ENCODE assay signal across 2 cellular contexts in the genomic region with DNA sequence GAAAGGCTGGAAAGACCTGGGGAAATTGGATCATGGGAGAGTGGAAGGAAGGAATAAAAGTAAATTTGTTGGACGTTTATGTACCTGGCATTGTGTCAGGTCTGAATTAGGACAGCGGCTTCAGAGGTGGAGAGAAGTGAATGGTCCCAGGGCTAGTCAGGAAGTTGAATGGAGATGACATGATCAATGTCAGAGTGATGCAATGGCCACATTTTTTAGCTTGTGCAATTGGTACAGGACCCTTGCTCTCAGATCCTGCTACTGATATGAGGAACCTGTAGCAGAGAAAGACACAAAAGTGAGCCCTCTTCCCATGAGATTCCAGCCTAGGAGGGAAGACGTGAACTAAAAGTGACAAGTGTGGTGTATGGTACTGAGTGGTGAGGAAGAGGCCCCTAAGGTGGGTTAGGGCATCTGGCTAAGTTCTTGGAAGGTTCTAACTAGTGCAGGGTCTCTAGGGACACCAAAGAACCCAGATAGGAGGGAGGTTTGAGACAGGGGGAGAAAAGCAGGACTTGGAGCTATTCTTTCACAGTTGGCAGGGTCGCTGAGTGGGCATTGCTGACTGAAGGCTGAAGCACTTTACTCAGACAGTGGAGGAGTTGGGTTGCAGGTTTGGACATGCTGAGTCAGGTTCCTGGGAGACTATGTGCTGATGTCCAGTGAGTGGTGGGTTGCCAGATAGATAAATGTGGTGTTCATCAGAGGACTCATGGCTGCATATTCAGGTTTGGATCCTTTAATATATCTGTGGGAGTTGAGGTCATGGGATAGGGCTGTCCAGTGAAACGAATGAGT.
TF ChIP-seq lines count a peak whose summit lies in the region.

No MANE protein-coding gene starts in this region.

TF ChIP-seq in A549, 52 proteins besides CTCF, POLR2A, EP300 and RAD21:
- TF ChIP-seq KDM5A (IDR thresholded peaks at IDR 0.05) (no peak), GATA3 (IDR thresholded peaks at IDR 0.05; ENCODE audit: borderline replicate concordance) (no peak), ESRRA (IDR thresholded peaks at IDR 0.05; ENCODE audit: borderline replicate concordance, low read length) (no peak), MAFK (IDR thresholded peaks at IDR 0.05; ENCODE audit: partially characterized antibody) (peak; percentile 3), FOSB (CRISPR knock-in tag; IDR thresholded peaks at IDR 0.05) (no peak)

TF ChIP-seq in K562, 482 proteins besides CTCF, POLR2A, EP300 and RAD21:
- TF ChIP-seq, protein P1, sequence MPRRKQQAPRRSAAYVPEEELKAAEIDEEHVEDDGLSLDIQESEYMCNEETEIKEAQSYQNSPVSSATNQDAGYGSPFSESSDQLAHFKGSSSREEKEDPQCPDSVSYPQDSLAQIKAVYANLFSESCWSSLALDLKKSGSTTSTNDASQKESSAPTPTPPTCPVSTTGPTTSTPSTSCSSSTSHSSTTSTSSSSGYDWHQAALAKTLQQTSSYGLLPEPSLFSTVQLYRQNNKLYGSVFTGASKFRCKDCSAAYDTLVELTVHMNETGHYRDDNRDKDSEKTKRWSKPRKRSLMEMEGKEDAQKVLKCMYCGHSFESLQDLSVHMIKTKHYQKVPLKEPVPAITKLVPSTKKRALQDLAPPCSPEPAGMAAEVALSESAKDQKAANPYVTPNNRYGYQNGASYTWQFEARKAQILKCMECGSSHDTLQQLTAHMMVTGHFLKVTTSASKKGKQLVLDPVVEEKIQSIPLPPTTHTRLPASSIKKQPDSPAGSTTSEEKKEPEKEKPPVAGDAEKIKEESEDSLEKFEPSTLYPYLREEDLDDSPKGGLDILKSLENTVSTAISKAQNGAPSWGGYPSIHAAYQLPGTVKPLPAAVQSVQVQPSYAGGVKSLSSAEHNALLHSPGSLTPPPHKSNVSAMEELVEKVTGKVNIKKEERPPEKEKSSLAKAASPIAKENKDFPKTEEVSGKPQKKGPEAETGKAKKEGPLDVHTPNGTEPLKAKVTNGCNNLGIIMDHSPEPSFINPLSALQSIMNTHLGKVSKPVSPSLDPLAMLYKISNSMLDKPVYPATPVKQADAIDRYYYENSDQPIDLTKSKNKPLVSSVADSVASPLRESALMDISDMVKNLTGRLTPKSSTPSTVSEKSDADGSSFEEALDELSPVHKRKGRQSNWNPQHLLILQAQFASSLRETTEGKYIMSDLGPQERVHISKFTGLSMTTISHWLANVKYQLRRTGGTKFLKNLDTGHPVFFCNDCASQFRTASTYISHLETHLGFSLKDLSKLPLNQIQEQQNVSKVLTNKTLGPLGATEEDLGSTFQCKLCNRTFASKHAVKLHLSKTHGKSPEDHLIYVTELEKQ (CRISPR knock-in tag; IDR thresholded peaks at IDR 0.05), result no peak
- TF ChIP-seq C11orf30 (IDR thresholded peaks at IDR 0.05; ENCODE audit: low read depth) (0 out of 2 replicates have a peak, but pooled peaks have one; percentile 28), MAFG (tag; conservative IDR thresholded peaks at IDR 0.05) (0 out of 2 replicates have a peak, but pooled peaks have one; percentile 13), ZNF316 (IDR thresholded peaks at IDR 0.05) (peak; percentile 34; the same call in 1 of the 2 replicates)
- TF ChIP-seq, protein P2, sequence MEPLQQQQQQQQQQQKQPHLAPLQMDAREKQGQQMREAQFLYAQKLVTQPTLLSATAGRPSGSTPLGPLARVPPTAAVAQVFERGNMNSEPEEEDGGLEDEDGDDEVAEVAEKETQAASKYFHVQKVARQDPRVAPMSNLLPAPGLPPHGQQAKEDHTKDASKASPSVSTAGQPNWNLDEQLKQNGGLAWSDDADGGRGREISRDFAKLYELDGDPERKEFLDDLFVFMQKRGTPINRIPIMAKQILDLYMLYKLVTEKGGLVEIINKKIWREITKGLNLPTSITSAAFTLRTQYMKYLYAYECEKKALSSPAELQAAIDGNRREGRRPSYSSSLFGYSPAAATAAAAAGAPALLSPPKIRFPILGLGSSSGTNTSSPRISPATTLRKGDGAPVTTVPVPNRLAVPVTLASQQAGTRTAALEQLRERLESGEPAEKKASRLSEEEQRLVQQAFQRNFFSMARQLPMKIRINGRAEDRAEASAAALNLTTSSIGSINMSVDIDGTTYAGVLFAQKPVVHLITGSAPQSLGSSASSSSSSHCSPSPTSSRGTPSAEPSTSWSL (CRISPR knock-in tag; IDR thresholded peaks at IDR 0.05; ENCODE audit: borderline replicate concordance), result no peak
